Comparison of ENCODE assay signal across 11 cellular contexts in the genomic region with DNA sequence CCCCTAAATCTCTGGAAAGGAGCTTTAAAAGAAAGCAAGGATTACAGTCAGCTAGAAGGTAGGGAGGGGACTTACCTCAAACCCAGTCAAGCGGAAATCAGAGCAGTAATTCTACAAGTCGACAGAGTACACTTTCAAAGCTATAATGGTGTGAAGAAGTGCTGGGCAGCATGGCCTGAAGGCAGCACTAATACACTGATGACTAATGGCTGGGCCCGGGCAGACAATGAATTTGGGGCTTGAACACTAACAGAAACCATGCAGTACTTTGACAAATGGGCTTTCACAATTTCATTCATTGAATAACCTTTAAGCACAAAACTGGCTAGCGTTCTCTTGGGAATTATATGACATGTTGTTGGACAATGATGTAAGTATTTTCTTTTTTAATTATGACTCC. TPM values are rescaled to one million over a fixed set of nuclear protein-coding genes. Genes with fewer than 3 reads are reported as not detected.
A peak's percentile ranks its signal among the peaks of the same experiment; 100 is the strongest.
DNase-seq lines count a peak whose midpoint lies in the region; ATAC-seq and TF ChIP-seq lines count a peak whose summit lies in the region.
"Had no signal": no experiment of that assay in that cellular context is flagged by ENCODE, and none has a peak within 500 bp of the region (broad histone marks: within the 10 kb centered on the region; RNA-seq: fewer than 3 reads in every experiment).

No MANE protein-coding gene starts in this region.

- peaks cover 79% of the 10 kb centered on the region for H3K4me1 ChIP-seq in A673 (ENCODE audit: insufficient read depth, low read length, poor library complexity, severe bottlenecking)
- no peaks in the 10 kb centered on the region for H3K4me1 ChIP-seq in mesendoderm (ENCODE audit: control insufficient read depth, low read depth, low read length)
- peaks cover 0 to 28% (median 11%) of the 10 kb centered on the region in 9 donors for H3K4me1 ChIP-seq in heart right ventricle

- H3K18ac ChIP-seq in mesendoderm (ENCODE audit: low read length): no peak overlapping the region

- peak overlapping the region; percentile 89 for H3K4me3 ChIP-seq in A673 (ENCODE audit: low read depth, low read length, poor library complexity, severe bottlenecking)
- no peak overlapping the region for H3K4me3 ChIP-seq in cardiac fibroblast (replicated peaks in 1 of 2; ENCODE audit: low read depth in 2 of 2, low read length in 2 of 2)
- H3K4me3 ChIP-seq in mesendoderm (ENCODE audit: low read length): no peak overlapping the region
- no peak overlapping the region for H3K4me3 ChIP-seq in heart right ventricle
- H3K4me3 ChIP-seq: lower lobe of right lung had no signal

- H2AK5ac ChIP-seq in mesendoderm (ENCODE audit: low read length): no peak overlapping the region

- CTCF ChIA-PET in A673 (lab: Charles Lee): no interaction called here
- CTCF ChIA-PET in CD4-positive, alpha-beta T cell (lab: Charles Lee): no interaction called here

- BruUV-seq in A673 (replicated peaks; lab: Mats Ljungman, UMichigan): no TSS peak

- H3K27ac ChIP-seq in A673 (ENCODE audit: low read depth, low read length, poor library complexity, severe bottlenecking) (peak overlapping the region; percentile 63), mesendoderm (ENCODE audit: low read depth, low read length) (no peak overlapping the region), heart right ventricle (no peak overlapping the region)
- H3K27ac ChIP-seq in CD4-positive, alpha-beta T cell (ENCODE audit: low read depth, low read length): no peak overlapping the region
- H3K27ac ChIP-seq: lower lobe of right lung had no signal

- H3K4me3 Mint-ChIP-seq in CD4-positive, alpha-beta T cell: no peak overlapping the region
- no peak overlapping the region for H3K4me3 Mint-ChIP-seq in T-helper 2 cell treated with Interferon-gamma antibody and Interleukin-4, amounts not matched to agents 5 μg/mL and 100 μg/mL, for 36 hours

- no peak overlapping the region for H3K4me2 ChIP-seq in mesendoderm (ENCODE audit: low read length)

- no peak overlapping the region for H2BK120ac ChIP-seq in mesendoderm (ENCODE audit: low read depth, low read length)

- H3K79me2 ChIP-seq in mesendoderm (ENCODE audit: control insufficient read depth, insufficient read depth, low read length): no peaks in the 10 kb centered on the region

- no peak overlapping the region for H3K56ac ChIP-seq in mesendoderm (ENCODE audit: low read length)

- no peaks in the 10 kb centered on the region for H3K36me3 ChIP-seq in A673 (ENCODE audit: insufficient read depth, low read length, poor library complexity, severe bottlenecking)
- H3K36me3 ChIP-seq in mesendoderm (ENCODE audit: control insufficient read depth, insufficient read depth, low read length): no peaks in the 10 kb centered on the region
- no peaks in the 10 kb centered on the region for H3K36me3 ChIP-seq in heart right ventricle
- H3K36me3 ChIP-seq: lower lobe of right lung had no signal

- ATAC-seq in CD4-positive, alpha-beta T cell (ENCODE audit: poor library complexity): no peak
- no peak for ATAC-seq in heart right ventricle
- ATAC-seq in left colon: no peak
- ATAC-seq: lower lobe of right lung had no signal

- H3K9me3 Mint-ChIP-seq in CD4-positive, alpha-beta T cell: no peaks in the 10 kb centered on the region
- no peaks in the 10 kb centered on the region for H3K9me3 Mint-ChIP-seq in T-helper 2 cell treated with Interferon-gamma antibody and Interleukin-4, amounts not matched to agents 5 μg/mL and 100 μg/mL, for 36 hours

- TF ChIP-seq CTCF in A673 (conservative IDR thresholded peaks at IDR 0.05; ENCODE audit: low read depth, low read length) (no peak), cardiac fibroblast (IDR thresholded peaks at IDR 0.05; ENCODE audit: low read depth, low read length) (no peak), heart right ventricle (IDR thresholded peaks at IDR 0.05) (no peak)
- no peak for TF ChIP-seq CTCF in CD4-positive, alpha-beta T cell (IDR thresholded peaks at IDR 0.05)

- no peak overlapping the region for H2BK5ac ChIP-seq in mesendoderm (ENCODE audit: low read length)

- no peak overlapping the region for H3K23ac ChIP-seq in mesendoderm (ENCODE audit: low read length)

- H3K9ac ChIP-seq in mesendoderm (ENCODE audit: low read length): no peak overlapping the region

- H2BK15ac ChIP-seq in mesendoderm (replicated peaks; ENCODE audit: low read depth): no peak overlapping the region

- H3K9me3 ChIP-seq in A673 (ENCODE audit: low read depth, low read length, poor library complexity, severe bottlenecking): no peaks in the 10 kb centered on the region
- H3K9me3 ChIP-seq in CD4-positive, alpha-beta T cell (ENCODE audit: control insufficient read depth, low read length): no peaks in the 10 kb centered on the region
- H3K9me3 ChIP-seq in heart right ventricle: no peaks in the 10 kb centered on the region
- H3K9me3 ChIP-seq: lower lobe of right lung had no signal

- POLR2A ChIA-PET in A673 (lab: Charles Lee; ENCODE audit: low non-redundant PET): interaction anchor here (0.6 kb wide), 2 partner anchors 164 to 284 kb away, joined by 3 to 6 read pairs; no protein-coding TSS in a partner anchor
- POLR2A ChIA-PET in CD4-positive, alpha-beta T cell (lab: Charles Lee): no interaction called here

- no peaks in the 10 kb centered on the region for H3K27me3 ChIP-seq in A673 (replicated peaks; ENCODE audit: insufficient read depth, low read depth, low read length, poor library complexity)
- no peaks in the 10 kb centered on the region for H3K27me3 ChIP-seq in mesendoderm (ENCODE audit: insufficient read depth, low read length, poor library complexity)
- peaks cover 61% of the 10 kb centered on the region for H3K27me3 ChIP-seq in CD4-positive, alpha-beta T cell (ENCODE audit: control insufficient read depth, insufficient read depth, low read length)
- H3K27me3 ChIP-seq in heart right ventricle: peaks cover 0 to 72% (median 18%) of the 10 kb centered on the region in 7 donors

- peaks cover 10% of the 10 kb centered on the region for H3K4me1 Mint-ChIP-seq in CD4-positive, alpha-beta T cell (ENCODE audit: low read depth)
- peaks cover 10% of the 10 kb centered on the region for H3K4me1 Mint-ChIP-seq in T-helper 2 cell treated with Interferon-gamma antibody and Interleukin-4, amounts not matched to agents 5 μg/mL and 100 μg/mL, for 36 hours (ENCODE audit: low read depth)

- H3K79me1 ChIP-seq in mesendoderm (ENCODE audit: low read length): no peaks in the 10 kb centered on the region

- H3K27me3 Mint-ChIP-seq in CD4-positive, alpha-beta T cell: peaks cover 83% of the 10 kb centered on the region
- peaks cover 85% of the 10 kb centered on the region for H3K27me3 Mint-ChIP-seq in T-helper 2 cell treated with Interferon-gamma antibody and Interleukin-4, amounts not matched to agents 5 μg/mL and 100 μg/mL, for 36 hours (ENCODE audit: low read depth)

- no peaks in the 10 kb centered on the region for H3K36me3 Mint-ChIP-seq in CD4-positive, alpha-beta T cell (ENCODE audit: low read depth)
- no peaks in the 10 kb centered on the region for H3K36me3 Mint-ChIP-seq in T-helper 2 cell treated with Interferon-gamma antibody and Interleukin-4, amounts not matched to agents 5 μg/mL and 100 μg/mL, for 36 hours (ENCODE audit: low read depth)

- no CpG with 5 or more reads among the region's 4 CpGs for WGBS in mesendoderm (ENCODE audit: extremely low coverage, insufficient coverage, low lambda C conversion rate)
- whole genome bisulfite sequencing in heart right ventricle, 2 donors: 79 to 83% methylated on average over 4 of the region's 4 CpGs

- H3K4ac ChIP-seq in mesendoderm (ENCODE audit: low read depth, low read length): no peak overlapping the region

- H3K27ac Mint-ChIP-seq in CD4-positive, alpha-beta T cell: no peak overlapping the region
- no peak overlapping the region for H3K27ac Mint-ChIP-seq in T-helper 2 cell treated with Interferon-gamma antibody and Interleukin-4, amounts not matched to agents 5 μg/mL and 100 μg/mL, for 36 hours

- H4K5ac ChIP-seq in mesendoderm (ENCODE audit: low read length): no peak overlapping the region

- no peak overlapping the region for H4K8ac ChIP-seq in mesendoderm (ENCODE audit: low read depth, low read length)

- DNase-seq in A673 (ENCODE audit: low spot score): peak; percentile 76
- peak; percentile 36 for DNase-seq in LHCN-M2 (ENCODE audit: low read depth)
- peak; percentile 61 to 63 for DNase-seq in cardiac fibroblast (ENCODE audit: low read depth in 2 of 2)
- peak; percentile 76 for DNase-seq in mesendoderm
- DNase-seq in CD4-positive, alpha-beta T cell: no peak
- DNase-seq in heart right ventricle: no peak
- no peak for DNase-seq in left colon
- no peak for DNase-seq in T-helper 2 cell treated with Interferon-gamma antibody and Interleukin-4, amounts not matched to agents 5 μg/mL and 100 μg/mL, for 36 hours (ENCODE audit: low spot score)
- DNase-seq: activated CD4-positive, alpha-beta T cell treated with anti-CD3 and anti-CD28 coated beads, Interleukin-2, amount 50 U/mL, for 48 hours; lower lobe of right lung; NCI-H2171 treated with DMSO at 0.1 percent for 48 hours had no signal

- intact Hi-C loops in A673 (cut with micrococcal nuclease; ENCODE audit: unreplicated experiment): loop anchor here (5.0 to 10.0 kb wide), 2 partner anchors 90 to 613 kb away; no protein-coding TSS in a partner anchor
- intact Hi-C loops in CD4-positive, alpha-beta T cell (cut with DNase I, micrococcal nuclease): no loop called here
- intact Hi-C loops in heart right ventricle (cut with DNase I): loop anchor here in 2 of 10 donors (10.0 kb wide), 2 partner anchors 127 to 247 kb away; no protein-coding TSS in a partner anchor
- intact Hi-C loops in left colon (cut with DNase I, micrococcal nuclease): loop anchor here in 1 of 2 donors (10.0 kb wide), 1 partner anchor 257 kb away; no protein-coding TSS in a partner anchor

RNA-seq across cellular contexts. Expression of gene GLI3, which starts 4.7 kb away (rescaled TPM):
- 52.6 and 58.7 TPM in 2 replicates for total RNA-seq in A673 (2021)
- total RNA-seq in LHCN-M2 (2014; rRNA removed): 2.6 and 4.4 TPM in 2 replicates
- polyA plus RNA-seq in LHCN-M2 (2012): 3.4 TPM
- polyA plus RNA-seq in mesendoderm (2013, experiment 1 of 2): 2.9 TPM
- polyA plus RNA-seq in mesendoderm (2013, experiment 2 of 2): 3.2 TPM
- total RNA-seq in CD4-positive, alpha-beta T cell: under 1 TPM; 0.28 to 0.36 TPM
- 1 to 10 TPM; 2.7 to 9.1 (median 5.5) TPM for total RNA-seq in heart right ventricle
- under 1 TPM; 0.51 to 0.77 TPM for polyA plus RNA-seq in heart right ventricle
- 1 to 10 TPM; 2.2 to 8.2 TPM for total RNA-seq in left colon

Comparison
In these comparisons a context has a peak if more than half of its experiments do, and no peak if none do; other contexts are left out.
1. DNase-seq: peak in A673 (single experiment), LHCN-M2 (single experiment), cardiac fibroblast (2 of 2) and mesendoderm (single experiment); none in CD4-positive, alpha-beta T cell (0 of 10), heart right ventricle (0 of 2), left colon (0 of 2) and T-helper 2 cell treated with Interferon-gamma antibody and Interleukin-4, amounts not matched to agents 5 μg/mL and 100 μg/mL, for 36 hours (single experiment).